ENCODE assay signal across 23 cellular contexts in genomic region chr19:9039728-9040127, GRCh38. TPM values are rescaled to one million over a fixed set of nuclear protein-coding genes. Genes with fewer than 3 reads are reported as not detected.
DNase-seq lines count a peak whose midpoint lies in the region; ATAC-seq, FAIRE-seq and TF ChIP-seq lines count a peak whose summit lies in the region.
"Had no signal": no experiment of that assay in that cellular context is flagged by ENCODE, and none has a peak within 500 bp of the region (broad histone marks: within the 10 kb centered on the region; RNA-seq: fewer than 3 reads in every experiment).

No MANE protein-coding gene starts in this region.

- TF ChIP-seq POLR2A in A549 (IDR thresholded peaks at IDR 0.05; ENCODE audit: low read length) = no peak

- H3K4me3 ChIP-seq in A549 (no peak overlapping the region), RWPE2 (ENCODE audit: severe bottlenecking) (no peak overlapping the region), MG63 (no peak overlapping the region)
- H3K4me3 ChIP-seq: GM12878, SJCRH30 had no signal

- CTCF ChIA-PET in A549 (lab: Yijun Ruan, JAX) = interaction anchor here (1.3 kb wide), 1 partner anchor 8 kb away, joined by 3 read pairs; no protein-coding TSS in a partner anchor

- WGBS in A549 (ENCODE audit: missing lambda C conversion rate) = 67% methylated on average over 5 of the region's 5 CpGs

- H3K9me3 ChIP-seq in A549 = no peaks in the 10 kb centered on the region
- H3K9me3 ChIP-seq in RWPE2 (ENCODE audit: severe bottlenecking) = no peaks in the 10 kb centered on the region
- H3K9me3 ChIP-seq in T-helper 17 cell (ENCODE audit: control insufficient read depth, low read length, poor library complexity, severe bottlenecking) = no peaks in the 10 kb centered on the region
- H3K9me3 ChIP-seq in MG63 = no peaks in the 10 kb centered on the region; the same call in none of the 2 replicates
- H3K9me3 ChIP-seq: SJCRH30 had no signal

- no peak for TF ChIP-seq RAD21 in A549 (conservative IDR thresholded peaks at IDR 0.05 in 1 of 2, IDR thresholded peaks at IDR 0.05 in 1 of 2)
- no peak for TF ChIP-seq RAD21 in Ishikawa (IDR thresholded peaks at IDR 0.05; ENCODE audit: low read depth)

- H3K4me2 ChIP-seq in A549 = no peak overlapping the region

- 0 out of 3 replicates have a peak, but pooled peaks cover 4% of the 10 kb centered on the region for H3K4me1 ChIP-seq in A549
- peaks cover 8% of the 10 kb centered on the region for H3K4me1 ChIP-seq in RWPE2 (ENCODE audit: insufficient read depth, poor library complexity, severe bottlenecking)
- H3K4me1 ChIP-seq: SJCRH30 had no signal

- H3K4me3 Mint-ChIP-seq in mesothelial cell of epicardium = no peak overlapping the region
- H3K4me3 Mint-ChIP-seq in T-helper 17 cell = no peak overlapping the region
- H3K4me3 Mint-ChIP-seq: CD4-positive, alpha-beta T cell had no signal

- TF ChIP-seq CTCF in A549 (IDR thresholded peaks at IDR 0.05) (no peak), RWPE2 (IDR thresholded peaks at IDR 0.05; ENCODE audit: poor library complexity, severe bottlenecking) (no peak), mesothelial cell of epicardium (IDR thresholded peaks at IDR 0.05; ENCODE audit: unreplicated experiment) (no peak)

- FAIRE-seq in A549 (lab: Jason Lieb, UNC) = no peak
- FAIRE-seq: GM12878 had no signal

- H3K27ac Mint-ChIP-seq in mesothelial cell of epicardium = peak overlapping the region; percentile 5
- H3K27ac Mint-ChIP-seq in T-helper 17 cell = no peak overlapping the region
- peak overlapping the region in 1 of 2 donors; percentile 10 for H3K27ac Mint-ChIP-seq in activated naive CD4-positive, alpha-beta T cell treated with anti-CD3 and anti-CD28 coated beads, Interleukin-2, amount 50 U/mL, for 72 hours
- H3K27ac Mint-ChIP-seq: CD4-positive, alpha-beta T cell had no signal

- H3K4me1 Mint-ChIP-seq in mesothelial cell of epicardium (peaks cover 24% of the 10 kb centered on the region), T-helper 17 cell (no peaks in the 10 kb centered on the region)

- H3K36me3 ChIP-seq in RWPE2 (ENCODE audit: low read depth) = no peaks in the 10 kb centered on the region
- H3K36me3 ChIP-seq in MG63 = no peaks in the 10 kb centered on the region
- H3K36me3 ChIP-seq: SJCRH30 had no signal

- DNase-seq in A549 (ENCODE audit: low read depth in 1 of 2, low spot score in 1 of 2) (no peak), RWPE2 (ENCODE audit: low spot score) (no peak), mesothelial cell of epicardium (ENCODE audit: low spot score in 2 of 2, unreplicated experiment in 2 of 2) (no peak), T-helper 17 cell (no peak), MG63 (no peak)
- DNase-seq in activated naive CD4-positive, alpha-beta T cell treated with anti-CD3 and anti-CD28 coated beads, Interleukin-2, amount 50 U/mL, for 72 hours (ENCODE audit: low spot score in 2 of 2) = no peak
- DNase-seq in activated T-cell treated with anti-CD3 and anti-CD28 coated beads, Interleukin-2, amount 50 U/mL, for 48 hours = no peak
- DNase-seq: Calu3; CD4-positive, alpha-beta T cell; GF-D8; GOT3; MV-4-11; NCI-H1417; NCI-H187; NCI-H2107; NCI-H510A treated with DMSO at 0.1 percent for 48 hours; NCI-H774; OCI-M1; SJCRH30 had no signal

- H3K27me3 ChIP-seq in RWPE2 (ENCODE audit: insufficient read depth, poor library complexity, severe bottlenecking) (no peaks in the 10 kb centered on the region), MG63 (peaks cover 64% of the 10 kb centered on the region)
- H3K27me3 ChIP-seq: SJCRH30 had no signal

- POLR2A ChIA-PET in A549 (lab: Yijun Ruan, JAX) = no interaction called here

- ATAC-seq in A549 (no peak), RWPE2 (ENCODE audit: low read depth) (peak; percentile 42; the same call in 1 of the 3 replicates), T-helper 17 cell (no peak)
- ATAC-seq in activated naive CD4-positive, alpha-beta T cell treated with anti-CD3 and anti-CD28 coated beads, Interleukin-2, amount 50 U/mL, for 72 hours = no peak
- ATAC-seq: GM12878 had no signal

- H3K36me3 Mint-ChIP-seq in mesothelial cell of epicardium = no peaks in the 10 kb centered on the region
- peaks cover 4% of the 10 kb centered on the region for H3K36me3 Mint-ChIP-seq in T-helper 17 cell (ENCODE audit: low read depth)
- H3K36me3 Mint-ChIP-seq in activated naive CD4-positive, alpha-beta T cell treated with anti-CD3 and anti-CD28 coated beads, Interleukin-2, amount 50 U/mL, for 72 hours = no peaks in the 10 kb centered on the region

- H3K27ac ChIP-seq in A549 (peak overlapping the region; percentile 5 to 47; a peak in 4 of 6 replicates), RWPE2 (ENCODE audit: poor library complexity, severe bottlenecking) (no peak overlapping the region)
- H3K27ac ChIP-seq: SJCRH30 had no signal

- no peaks in the 10 kb centered on the region for H3K9me3 Mint-ChIP-seq in mesothelial cell of epicardium
- H3K9me3 Mint-ChIP-seq in activated naive CD4-positive, alpha-beta T cell treated with anti-CD3 and anti-CD28 coated beads, Interleukin-2, amount 50 U/mL, for 72 hours = no peaks in the 10 kb centered on the region
- H3K9me3 Mint-ChIP-seq: CD4-positive, alpha-beta T cell had no signal

- H3K27me3 Mint-ChIP-seq in mesothelial cell of epicardium (ENCODE audit: low read depth) (peaks cover 2% of the 10 kb centered on the region), T-helper 17 cell (peaks cover 40% of the 10 kb centered on the region)

- TF ChIP-seq EP300 in A549 (IDR thresholded peaks at IDR 0.05) (no peak), Ishikawa (IDR thresholded peaks at IDR 0.05; ENCODE audit: borderline replicate concordance) (0 out of 2 replicates have a peak, but pooled peaks have one; percentile 19)

TF ChIP-seq in A549, 52 proteins besides CTCF, POLR2A, EP300 and RAD21:
- TF ChIP-seq TFCP2L1 (CRISPR knock-in tag; IDR thresholded peaks at IDR 0.05) = no peak
- no peak for TF ChIP-seq KDM1A (IDR thresholded peaks at IDR 0.05; ENCODE audit: low read depth)
- TF ChIP-seq ATOH8 (CRISPR knock-in tag; IDR thresholded peaks at IDR 0.05; ENCODE audit: low read depth) = no peak
- no peak for TF ChIP-seq HOXA7 (CRISPR knock-in tag; IDR thresholded peaks at IDR 0.05)
- no peak for TF ChIP-seq FOSL2 (IDR thresholded peaks at IDR 0.05)
- TF ChIP-seq FOSL2 (CRISPR knock-in tag; IDR thresholded peaks at IDR 0.05) = no peak
- TF ChIP-seq HEYL (CRISPR knock-in tag; IDR thresholded peaks at IDR 0.05) = no peak

TF ChIP-seq in Ishikawa, 13 proteins besides CTCF, POLR2A, EP300 and RAD21:
- TF ChIP-seq MAX (IDR thresholded peaks at IDR 0.05) (0 out of 2 replicates have a peak, but pooled peaks have one; percentile 18), TCF12 (IDR thresholded peaks at IDR 0.05; ENCODE audit: low read depth) (0 out of 2 replicates have a peak, but pooled peaks have one; percentile 19), REST (IDR thresholded peaks at IDR 0.05; ENCODE audit: low read depth) (no peak), CREB1 (IDR thresholded peaks at IDR 0.05; ENCODE audit: low read depth) (no peak), TEAD4 (IDR thresholded peaks at IDR 0.05) (no peak)

RNA-seq across cellular contexts. Expression of gene MUC16, which starts 29.5 kb away (rescaled TPM):
- polyA plus RNA-seq in A549 (2011; rRNA removed) = 0.23 and 0.67 TPM in 2 replicates
- 0.04 and 0.05 TPM in 2 replicates for polyA plus RNA-seq in A549 (2012; cell fraction: cytosol; rRNA removed)
- polyA plus RNA-seq in A549 (2012; cell fraction: nucleus; rRNA removed) = 0.15 and 0.20 TPM in 2 replicates
- 0.01 to 0.03 TPM in 2 of 3 replicates, not detected in the other for polyA plus RNA-seq in A549 (2017; fragmentation: RNase III; extraction: RNeasy Plus Mini Kit Qiagen cat#74134 plus additional on column Dnase treatment)
- polyA minus RNA-seq in A549 (2011; rRNA and poly(A)+ RNA removed) = 0.78 and 0.83 TPM in 2 replicates
- total RNA-seq in mesothelial cell of epicardium = 0.60 to 1.1 TPM (median 0.66 TPM) in 3 replicates
- under 1 TPM in 1 of 2 donors, not detected in 1; 0.05 TPM for total RNA-seq in T-helper 17 cell
- total RNA-seq in activated naive CD4-positive, alpha-beta T cell treated with anti-CD3 and anti-CD28 coated beads, Interleukin-2, amount 50 U/mL, for 72 hours = under 1 TPM in 1 of 2 donors, not detected in 1; 0.02 TPM
- total RNA-seq in MG63 (2014; rRNA removed; shearing (Covaris generic); ENCODE audit: low replicate concordance) = not detected in 2 replicates
- total RNA-seq: A172, GM12878, SJCRH30 had no signal
- polyA plus RNA-seq: BJ had no signal

RNA-seq across cellular contexts. Expression of gene OR1M1, which starts 47.1 kb away (rescaled TPM):
- polyA plus RNA-seq in A549 (2011; rRNA removed) (not detected in 2 replicates), A549 (2017; fragmentation: RNase III; extraction: RNeasy Plus Mini Kit Qiagen cat#74134 plus additional on column Dnase treatment) (not detected in 3 replicates)
- polyA plus RNA-seq in A549 (2012; cell fraction: cytosol; rRNA removed) = not detected in 2 replicates
- polyA plus RNA-seq in A549 (2012; cell fraction: nucleus; rRNA removed) = not detected in 2 replicates
- not detected in 2 replicates for polyA minus RNA-seq in A549 (2011; rRNA and poly(A)+ RNA removed)
- total RNA-seq in mesothelial cell of epicardium (not detected in 3 replicates), T-helper 17 cell (not detected)
- not detected for total RNA-seq in activated naive CD4-positive, alpha-beta T cell treated with anti-CD3 and anti-CD28 coated beads, Interleukin-2, amount 50 U/mL, for 72 hours
- total RNA-seq in MG63 (2014; rRNA removed; shearing (Covaris generic); ENCODE audit: low replicate concordance) = not detected in 2 replicates
- total RNA-seq: A172; Calu3; CD4-positive, alpha-beta T cell; GM12878; SJCRH30 had no signal
- polyA plus RNA-seq: BJ, GM12878 had no signal
